Comparison of ENCODE assay signal across 20 cellular contexts in the genomic region with DNA sequence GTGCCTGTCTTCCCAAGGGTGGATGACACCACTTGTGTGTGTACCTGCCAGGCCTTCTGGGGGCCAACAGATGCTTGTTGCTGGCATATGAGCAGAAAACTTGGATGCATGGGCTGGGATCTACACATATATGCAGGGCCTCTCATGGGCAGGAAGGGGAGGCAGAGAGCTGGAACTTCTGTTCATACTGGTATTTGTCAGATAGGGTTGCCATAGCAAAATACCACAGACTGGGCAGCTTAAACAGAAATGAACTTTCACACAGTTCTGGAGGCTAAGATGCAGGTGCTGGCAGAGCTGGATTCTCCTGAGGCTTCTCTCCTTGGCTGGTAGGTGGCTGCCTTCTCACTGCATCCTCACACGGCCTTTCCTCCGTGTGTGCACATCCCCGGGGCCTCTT.
DNase-seq lines count a peak whose midpoint lies in the region; ATAC-seq and TF ChIP-seq lines count a peak whose summit lies in the region.
"Had no signal": no experiment of that assay in that cellular context is flagged by ENCODE, and none has a peak within 500 bp of the region (broad histone marks: within the 10 kb centered on the region; RNA-seq: fewer than 3 reads in every experiment).

No MANE protein-coding gene starts in this region.

- no peaks in the 10 kb centered on the region for H3K79me2 ChIP-seq in osteoblast (ENCODE audit: insufficient read depth, low read length)

- no peaks in the 10 kb centered on the region for H4K20me1 ChIP-seq in osteoblast (ENCODE audit: insufficient read depth, low read length)

- H3K36me3 ChIP-seq in brain microvascular endothelial cell (replicated peaks) (no peaks in the 10 kb centered on the region), osteoblast (ENCODE audit: insufficient read depth, low read length) (no peaks in the 10 kb centered on the region)
- H3K36me3 ChIP-seq: BE2C, suprapubic skin had no signal

- TF ChIP-seq POLR2A in NB4 (IDR thresholded peaks at IDR 0.05; ENCODE audit: extremely low read depth, insufficient read length): no peak

- DNase-seq in EL: peak; percentile 28
- DNase-seq in NB4 (ENCODE audit: low read depth): peak; percentile 6
- peak; percentile 3 for DNase-seq in brain microvascular endothelial cell
- DNase-seq in osteoblast (ENCODE audit: insufficient read length, low spot score, missing footprints): peak; percentile 46
- DNase-seq in amygdala (lab: John Stamatoyannopoulos, UW): no peak
- DNase-seq in NCI-H82 treated with DMSO at 0.1 percent for 48 hours (lab: John Stamatoyannopoulos, UW; ENCODE audit: unreplicated experiment): no peak
- DNase-seq: activated CD4-positive, alpha-beta T cell treated with anti-CD3 and anti-CD28 coated beads for 4 hours; BE2C; effector memory CD8-positive, alpha-beta T cell; mesenchymal stem cell; NCI-H1930; NCI-H524; stimulated activated CD8-positive, alpha-beta memory T cell treated with anti-CD3 and anti-CD28 coated beads, Interleukin-4, amount 100 ng/mL, for 48 hours; T1000 had no signal

- in situ Hi-C loops in brain microvascular endothelial cell (cut with HindIII; ENCODE audit: low pct_ligation_motif_present, low sequenced_read_pairs): no loop called here

- no peak overlapping the region for H3K4me2 ChIP-seq in osteoblast (ENCODE audit: insufficient read depth, low read length)

- no peaks in the 10 kb centered on the region for H3K9me3 ChIP-seq in osteoblast (ENCODE audit: low read depth, low read length)
- H3K9me3 ChIP-seq: BE2C, suprapubic skin had no signal

- TF ChIP-seq CTCF in NB4 (IDR thresholded peaks at IDR 0.05; ENCODE audit: low read depth, low read length) (no peak), brain microvascular endothelial cell (IDR thresholded peaks at IDR 0.05; ENCODE audit: low read depth, low read length, missing control alignments) (no peak), osteoblast (IDR thresholded peaks at IDR 0.05; ENCODE audit: extremely low read depth, low read depth, low read length) (no peak)

- H3K4me1 ChIP-seq in osteoblast (ENCODE audit: insufficient read depth, low read length): no peaks in the 10 kb centered on the region
- H3K4me1 ChIP-seq: BE2C, suprapubic skin had no signal

- ATAC-seq in HG03139 (IDR thresholded peaks at IDR 0.05; ENCODE audit: unreplicated experiment): no peak
- no peak for ATAC-seq in GM18517 (IDR thresholded peaks at IDR 0.05; ENCODE audit: unreplicated experiment)
- ATAC-seq: effector memory CD8-positive, alpha-beta T cell; HCT116; natural killer cell treated with Interleukin-12 subunit alpha and Interleukin-12 subunit beta and Interleukin-15 and Interleukin-18, amount 100 ng/mL, for 72 hours had no signal

- H3K27ac ChIP-seq in brain microvascular endothelial cell (no peak overlapping the region), osteoblast (ENCODE audit: low read depth, low read length) (no peak overlapping the region)
- H3K27ac ChIP-seq: SK-N-MC, suprapubic skin had no signal

- H3K27me3 ChIP-seq in brain microvascular endothelial cell (replicated peaks) (no peaks in the 10 kb centered on the region), osteoblast (ENCODE audit: insufficient read depth, low read length) (no peaks in the 10 kb centered on the region)
- H3K27me3 ChIP-seq: BE2C, suprapubic skin had no signal

- no peak overlapping the region for H2AFZ ChIP-seq in osteoblast (ENCODE audit: low read length)

- H3K4me3 ChIP-seq in NB4 (ENCODE audit: low read depth, low read length): no peak overlapping the region
- no peak overlapping the region for H3K4me3 ChIP-seq in brain microvascular endothelial cell (ENCODE audit: low read depth, low read length)
- no peak overlapping the region for H3K4me3 ChIP-seq in osteoblast (ENCODE audit: insufficient read depth, low read length)
- H3K4me3 ChIP-seq: SK-N-MC, suprapubic skin had no signal

Comparison
In these comparisons a context has a peak if more than half of its experiments do, and no peak if none do; other contexts are left out.
1. DNase-seq: peak in EL (single experiment), NB4 (single experiment), brain microvascular endothelial cell (single experiment) and osteoblast (single experiment); none in amygdala (0 of 56) and NCI-H82 treated with DMSO at 0.1 percent for 48 hours (single experiment).